ENCODE assay signal across 8 cellular contexts in the genomic region with DNA sequence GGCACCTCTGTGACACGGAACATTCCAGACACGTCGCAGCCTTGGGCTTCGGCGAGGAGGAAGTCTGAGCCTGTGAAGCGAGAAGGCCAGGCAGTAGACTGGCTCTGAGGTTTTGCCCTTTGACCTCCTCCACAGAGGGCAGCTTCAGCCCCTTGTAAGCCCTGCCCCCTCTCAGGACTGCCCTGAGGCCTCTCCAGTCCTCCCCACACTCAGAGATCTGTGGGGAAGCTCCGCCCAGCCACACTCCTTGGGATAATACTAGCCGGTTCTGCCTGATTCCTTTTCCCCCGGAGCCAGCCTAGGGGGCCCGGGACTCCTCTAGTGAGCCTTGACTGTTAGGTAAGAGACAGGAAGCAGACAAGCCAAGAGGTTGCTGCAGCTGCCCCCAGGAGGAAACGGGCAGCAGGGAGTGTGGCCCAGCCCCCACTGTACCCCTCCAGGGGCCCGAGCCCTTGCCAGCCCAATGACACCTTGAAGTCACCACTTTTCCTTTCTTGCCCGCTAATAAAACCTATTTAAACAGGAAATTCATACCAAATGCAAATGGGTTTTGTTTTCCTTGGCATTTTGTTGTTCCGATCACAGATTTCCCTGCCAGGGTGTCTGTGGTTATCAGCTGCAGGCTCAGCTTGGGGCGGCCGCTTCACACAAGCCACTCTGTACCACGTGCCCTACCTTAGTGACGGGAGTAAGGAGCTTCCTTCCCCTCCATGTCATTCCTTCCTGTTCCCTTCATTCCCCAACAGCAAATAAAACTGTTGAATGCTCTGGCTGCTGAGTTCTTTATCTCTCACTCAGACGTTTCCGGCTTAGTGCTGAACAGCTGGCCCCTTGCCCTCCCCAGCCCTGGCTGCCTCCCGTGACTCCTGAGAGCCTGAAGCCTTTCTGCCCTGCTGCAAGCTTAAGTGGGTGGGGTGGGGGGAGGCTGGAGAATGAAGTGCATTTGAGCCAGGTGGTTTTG.
DNase-seq lines count a peak whose midpoint lies in the region; ATAC-seq and FAIRE-seq lines count a peak whose summit lies in the region.

No MANE protein-coding gene starts in this region.

- intact Hi-C loops in left colon (cut with DNase I, micrococcal nuclease): no loop called here

- peak overlapping the region; percentile 89 for H3K27ac ChIP-seq in HUES48 (ENCODE audit: low read depth, low read length)
- peak overlapping the region; percentile 56 for H3K27ac ChIP-seq in cingulate gyrus (ENCODE audit: low read depth, low read length)

- no peaks in the 10 kb centered on the region for H3K27me3 ChIP-seq in HUES48 (ENCODE audit: control insufficient read depth, insufficient read depth, low read length)

- H3K4me3 ChIP-seq in HUES48 (ENCODE audit: low read depth, low read length): no peak overlapping the region

- H3K27ac Mint-ChIP-seq in stimulated activated naive CD8-positive, alpha-beta T cell treated with anti-CD3 and anti-CD28 coated beads, Interleukin-15, Interleukin-2, amounts not matched to agents 100 ng/mL and 50 ng/mL, for 24 hours: peak overlapping the region; percentile 92

- ATAC-seq in GM19455 (IDR thresholded peaks at IDR 0.05; ENCODE audit: unreplicated experiment) (peak; percentile 70), left colon (peak; percentile 93)

- H3K36me3 ChIP-seq in HUES48 (ENCODE audit: control insufficient read depth, insufficient read depth, low read length): peaks cover 31% of the 10 kb centered on the region

- peaks cover 36% of the 10 kb centered on the region for H3K4me1 Mint-ChIP-seq in stimulated activated naive CD8-positive, alpha-beta T cell treated with anti-CD3 and anti-CD28 coated beads, Interleukin-15, Interleukin-2, amounts not matched to agents 100 ng/mL and 50 ng/mL, for 24 hours (ENCODE audit: low read depth)

- H3K9me3 ChIP-seq in HUES48 (ENCODE audit: control insufficient read depth, insufficient read depth, low read length): no peaks in the 10 kb centered on the region

- H3K4me1 ChIP-seq in HUES48 (ENCODE audit: control insufficient read depth, insufficient read depth, low read length): peaks cover 27% of the 10 kb centered on the region

- no peaks in the 10 kb centered on the region for H3K27me3 Mint-ChIP-seq in stimulated activated naive CD8-positive, alpha-beta T cell treated with anti-CD3 and anti-CD28 coated beads, Interleukin-15, Interleukin-2, amounts not matched to agents 100 ng/mL and 50 ng/mL, for 24 hours

- no peaks in the 10 kb centered on the region for H3K9me3 Mint-ChIP-seq in stimulated activated naive CD8-positive, alpha-beta T cell treated with anti-CD3 and anti-CD28 coated beads, Interleukin-15, Interleukin-2, amounts not matched to agents 100 ng/mL and 50 ng/mL, for 24 hours

- peaks cover 6% of the 10 kb centered on the region for H3K36me3 Mint-ChIP-seq in stimulated activated naive CD8-positive, alpha-beta T cell treated with anti-CD3 and anti-CD28 coated beads, Interleukin-15, Interleukin-2, amounts not matched to agents 100 ng/mL and 50 ng/mL, for 24 hours (ENCODE audit: low read depth)

- peak; percentile 61 for FAIRE-seq in RCC 7860 (lab: Jason Lieb, UNC)

- peak overlapping the region; percentile 36 for H3K9ac ChIP-seq in HUES48 (ENCODE audit: low read depth, low read length)

- DNase-seq in DMS 273 (lab: John Stamatoyannopoulos, UW; ENCODE audit: unreplicated experiment) (peak; percentile 81), RCC 7860 (ENCODE audit: low spot score) (peak; percentile 84), left colon (peak; percentile 70 to 72), DMS114 treated with DMSO at 0.1 percent for 48 hours (lab: John Stamatoyannopoulos, UW; ENCODE audit: unreplicated experiment) (no peak)

- peak overlapping the region; percentile 66 for H3K4me3 Mint-ChIP-seq in stimulated activated naive CD8-positive, alpha-beta T cell treated with anti-CD3 and anti-CD28 coated beads, Interleukin-15, Interleukin-2, amounts not matched to agents 100 ng/mL and 50 ng/mL, for 24 hours
